In genomic region chr5:159737263-159737662, GRCh38 we compare ENCODE assay signal across 1 cellular context.
TF ChIP-seq lines count a peak whose summit lies in the region.

No MANE protein-coding gene starts in this region.

TF ChIP-seq in HEK293, 187 proteins besides CTCF, POLR2A, EP300 and RAD21 (continued from another document):
- 0 out of 2 replicates have a peak, but pooled peaks have one; percentile 40 for TF ChIP-seq PRDM4 (tag by site-specific recombination; IDR thresholded peaks at IDR 0.05)
